15 cellular contexts compared by ENCODE assay signal in the genomic region with DNA sequence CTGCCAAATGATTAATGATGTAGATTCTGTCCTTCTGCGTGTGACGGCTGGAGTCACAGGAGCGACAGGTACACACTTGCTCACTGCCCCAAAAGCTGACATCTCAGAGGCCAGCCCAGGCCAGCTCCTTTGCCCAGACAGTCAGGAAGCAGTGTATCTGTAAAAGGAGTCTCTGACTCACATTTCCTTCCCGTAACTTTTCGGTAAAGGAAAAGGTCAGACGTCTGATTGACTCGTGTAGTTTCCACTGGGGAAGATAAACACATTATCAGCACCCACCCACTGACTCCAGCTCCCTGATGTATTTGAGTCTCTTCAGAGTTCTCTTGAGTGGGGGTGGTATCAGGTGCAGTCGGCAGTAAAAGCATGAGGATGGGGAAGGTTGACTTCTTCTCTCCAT.
DNase-seq lines count a peak whose midpoint lies in the region; ATAC-seq and TF ChIP-seq lines count a peak whose summit lies in the region.
"Had no signal": no experiment of that assay in that cellular context is flagged by ENCODE, and none has a peak within 500 bp of the region (broad histone marks: within the 10 kb centered on the region; RNA-seq: fewer than 3 reads in every experiment).

No MANE protein-coding gene starts in this region.

- no peaks in the 10 kb centered on the region for H3K4me1 ChIP-seq in testis
- H3K4me1 ChIP-seq: A549, gastrocnemius medialis had no signal

- intact Hi-C loops in activated CD4-positive, alpha-beta memory T cell treated with anti-CD3 and anti-CD28 coated beads for 36 hours (cut with micrococcal nuclease): no loop called here
- intact Hi-C loops in natural killer cell (cut with micrococcal nuclease): no loop called here
- intact Hi-C loops in testis (cut with DNase I; ENCODE audit: low total_unique reads): no loop called here

- H3K27ac Mint-ChIP-seq in activated CD4-positive, alpha-beta memory T cell treated with anti-CD3 and anti-CD28 coated beads for 36 hours: peak overlapping the region; percentile 76
- H3K27ac Mint-ChIP-seq in activated CD4-positive, alpha-beta memory T cell treated with anti-CD3 and anti-CD28 coated beads, Interleukin-2, amount 10 ng/mL, durations not matched to agents 7 days and 5 days: no peak overlapping the region
- H3K27ac Mint-ChIP-seq in T-helper 17 cell (peak overlapping the region; percentile 14), natural killer cell (peak overlapping the region; percentile 76 to 85)

- H3K27me3 Mint-ChIP-seq in activated CD4-positive, alpha-beta memory T cell treated with anti-CD3 and anti-CD28 coated beads for 36 hours: peaks cover 14% of the 10 kb centered on the region
- H3K27me3 Mint-ChIP-seq in activated CD4-positive, alpha-beta memory T cell treated with anti-CD3 and anti-CD28 coated beads, Interleukin-2, amount 10 ng/mL, durations not matched to agents 7 days and 5 days: peaks cover 45% of the 10 kb centered on the region
- H3K27me3 Mint-ChIP-seq in T-helper 17 cell (peaks cover 24% of the 10 kb centered on the region), natural killer cell (ENCODE audit: low read depth in 2 of 2) (peaks cover 0 to 21% of the 10 kb centered on the region in 2 donors)

- POLR2A ChIA-PET in activated CD4-positive, alpha-beta memory T cell treated with anti-CD3 and anti-CD28 coated beads for 36 hours (lab: Charles Lee): no interaction called here
- POLR2A ChIA-PET in activated CD4-positive, alpha-beta memory T cell treated with anti-CD3 and anti-CD28 coated beads, Interleukin-2, amount 10 ng/mL, durations not matched to agents 7 days and 5 days (lab: Charles Lee): no interaction called here

- no peaks in the 10 kb centered on the region for H3K27me3 ChIP-seq in testis
- H3K27me3 ChIP-seq: gastrocnemius medialis had no signal

- DNase-seq in activated CD4-positive, alpha-beta memory T cell treated with anti-CD3 and anti-CD28 coated beads for 36 hours: peak; percentile 31
- no peak for DNase-seq in activated CD4-positive, alpha-beta memory T cell treated with anti-CD3 and anti-CD28 coated beads, Interleukin-2, amount 10 ng/mL, durations not matched to agents 7 days and 5 days
- DNase-seq in T-helper 17 cell (no peak), epithelial cell of esophagus (ENCODE audit: low read depth) (peak; percentile 80), natural killer cell (no peak), NCI-H1694 (lab: John Stamatoyannopoulos, UW) (no peak), amniotic stem cell (lab: John Stamatoyannopoulos, UW) (no peak), testis (no peak)
- DNase-seq: gastrocnemius medialis, HCEC 1CT, NCI-H1048, NCI-H345, small intestine had no signal

- no peaks in the 10 kb centered on the region for H3K9me3 Mint-ChIP-seq in activated CD4-positive, alpha-beta memory T cell treated with anti-CD3 and anti-CD28 coated beads for 36 hours
- no peaks in the 10 kb centered on the region for H3K9me3 Mint-ChIP-seq in activated CD4-positive, alpha-beta memory T cell treated with anti-CD3 and anti-CD28 coated beads, Interleukin-2, amount 10 ng/mL, durations not matched to agents 7 days and 5 days
- no peaks in the 10 kb centered on the region for H3K9me3 Mint-ChIP-seq in natural killer cell

- no peak for TF ChIP-seq CTCF in epithelial cell of esophagus (IDR thresholded peaks at IDR 0.05; ENCODE audit: insufficient read depth, low read depth, low read length, missing control alignments)
- TF ChIP-seq CTCF in natural killer cell (IDR thresholded peaks at IDR 0.05): no peak
- TF ChIP-seq CTCF in testis (IDR thresholded peaks at IDR 0.05): no peak

- no peak for TF ChIP-seq POLR2A in testis (IDR thresholded peaks at IDR 0.05)

- H3K4me3 ChIP-seq in epithelial cell of esophagus (ENCODE audit: low read length) (no peak overlapping the region), testis (no peak overlapping the region)
- H3K4me3 ChIP-seq: A549, gastrocnemius medialis, thoracic aorta had no signal

- H3K9me3 ChIP-seq in T-helper 17 cell (ENCODE audit: control insufficient read depth, low read length, poor library complexity, severe bottlenecking): no peaks in the 10 kb centered on the region
- H3K9me3 ChIP-seq in testis: no peaks in the 10 kb centered on the region
- H3K9me3 ChIP-seq: A549, gastrocnemius medialis, thoracic aorta had no signal

- peak overlapping the region; percentile 20 for H3K4me3 Mint-ChIP-seq in activated CD4-positive, alpha-beta memory T cell treated with anti-CD3 and anti-CD28 coated beads for 36 hours
- no peak overlapping the region for H3K4me3 Mint-ChIP-seq in activated CD4-positive, alpha-beta memory T cell treated with anti-CD3 and anti-CD28 coated beads, Interleukin-2, amount 10 ng/mL, durations not matched to agents 7 days and 5 days
- H3K4me3 Mint-ChIP-seq in T-helper 17 cell (peak overlapping the region; percentile 57), natural killer cell (peak overlapping the region; percentile 59)

- H3K36me3 Mint-ChIP-seq in activated CD4-positive, alpha-beta memory T cell treated with anti-CD3 and anti-CD28 coated beads for 36 hours: no peaks in the 10 kb centered on the region
- H3K36me3 Mint-ChIP-seq in activated CD4-positive, alpha-beta memory T cell treated with anti-CD3 and anti-CD28 coated beads, Interleukin-2, amount 10 ng/mL, durations not matched to agents 7 days and 5 days (ENCODE audit: low read depth): no peaks in the 10 kb centered on the region
- H3K36me3 Mint-ChIP-seq in T-helper 17 cell (ENCODE audit: low read depth) (no peaks in the 10 kb centered on the region), natural killer cell (no peaks in the 10 kb centered on the region)

- H3K27ac ChIP-seq in testis: no peak overlapping the region
- H3K27ac ChIP-seq: A549, gastrocnemius medialis, thoracic aorta had no signal

- peaks cover 23% of the 10 kb centered on the region for H3K4me1 Mint-ChIP-seq in activated CD4-positive, alpha-beta memory T cell treated with anti-CD3 and anti-CD28 coated beads for 36 hours (ENCODE audit: low read depth)
- H3K4me1 Mint-ChIP-seq in activated CD4-positive, alpha-beta memory T cell treated with anti-CD3 and anti-CD28 coated beads, Interleukin-2, amount 10 ng/mL, durations not matched to agents 7 days and 5 days: peaks cover 11% of the 10 kb centered on the region
- peaks cover 16% of the 10 kb centered on the region for H3K4me1 Mint-ChIP-seq in T-helper 17 cell
- H3K4me1 Mint-ChIP-seq in natural killer cell: peaks cover 41 to 53% of the 10 kb centered on the region in 2 donors

- 64 to 77% methylated on average over 8 of the region's 8 CpGs for WGBS in testis, 2 donors

- CTCF ChIA-PET in activated CD4-positive, alpha-beta memory T cell treated with anti-CD3 and anti-CD28 coated beads for 36 hours (lab: Charles Lee): interaction anchor here (1.0 kb wide), 1 partner anchor 113 kb away, joined by 3 read pairs; no protein-coding TSS in a partner anchor
- CTCF ChIA-PET in activated CD4-positive, alpha-beta memory T cell treated with anti-CD3 and anti-CD28 coated beads, Interleukin-2, amount 10 ng/mL, durations not matched to agents 7 days and 5 days (lab: Charles Lee): no interaction called here

- no peak for ATAC-seq in T-helper 17 cell
- no peak for ATAC-seq in natural killer cell
- ATAC-seq: A549, gastrocnemius medialis had no signal

- H3K36me3 ChIP-seq in testis (ENCODE audit: low read depth, missing control alignments): no peaks in the 10 kb centered on the region
- H3K36me3 ChIP-seq: gastrocnemius medialis, thoracic aorta had no signal

Comparison
In these comparisons a context has a peak if more than half of its experiments do, and no peak if none do; other contexts are left out.
1. DNase-seq: peak in activated CD4-positive, alpha-beta memory T cell treated with anti-CD3 and anti-CD28 coated beads for 36 hours (single experiment) and epithelial cell of esophagus (single experiment); none in activated CD4-positive, alpha-beta memory T cell treated with anti-CD3 and anti-CD28 coated beads, Interleukin-2, amount 10 ng/mL, durations not matched to agents 7 days and 5 days (single experiment), T-helper 17 cell (0 of 3), natural killer cell (single experiment), NCI-H1694 (single experiment), amniotic stem cell (single experiment) and testis (single experiment).